In genomic region chr12:12003609-12004008, GRCh38 we compare ENCODE assay signal across 29 cellular contexts.
"Had no signal": no experiment of that assay in that cellular context is flagged by ENCODE, and none has a peak within 500 bp of the region (broad histone marks: within the 10 kb centered on the region; RNA-seq: fewer than 3 reads in every experiment).

No MANE protein-coding gene starts in this region.

- H3K4me3 Mint-ChIP-seq: activated naive CD4-positive, alpha-beta T cell treated with anti-CD3 and anti-CD28 coated beads, Interleukin-2, amount 50 U/mL, for 24 hours; activated naive CD8-positive, alpha-beta T cell treated with anti-CD3 and anti-CD28 coated beads, Interleukin-2, amount 50 U/mL, for 24 hours; activated T-cell treated with anti-CD3 and anti-CD28 coated beads, Interleukin-2, amount 50 U/mL, for 24 hours; nephron; stimulated activated naive B cell treated with anti-CD40 and anti-IgM and Interleukin-4, amounts not matched to agents 10 μg/mL and 1 μg/mL and 100 μg/mL, for 72 hours had no signal

- H3K9me3 ChIP-seq: esophagus muscularis mucosa, heart right ventricle, left lung, lower lobe of right lung, sigmoid colon, stomach, thyroid gland, upper lobe of right lung had no signal

- ATAC-seq: activated naive CD8-positive, alpha-beta T cell treated with anti-CD3 and anti-CD28 coated beads, Interleukin-2, amount 50 U/mL, for 24 hours; foreskin keratinocyte; heart right ventricle; left lung; lower lobe of right lung; stimulated activated naive B cell treated with anti-CD40 and anti-IgM and Interleukin-4, amounts not matched to agents 10 μg/mL and 1 μg/mL and 100 μg/mL, for 72 hours; upper lobe of right lung had no signal

- DNase-seq: activated CD4-positive, alpha-beta T cell treated with anti-CD3 and anti-CD28 coated beads, Interleukin-2, amount 50 U/mL, for 1 hour; activated CD4-positive, CD25-positive, alpha-beta regulatory T cell treated with anti-CD3 and anti-CD28 coated beads, Interleukin-2, amount 50 U/mL, for 72 hours; activated CD8-positive, alpha-beta memory T cell treated with anti-CD3 and anti-CD28 coated beads, Interleukin-2, amount 50 U/mL, for 48 hours; activated naive CD8-positive, alpha-beta T cell treated with anti-CD3 and anti-CD28 coated beads, Interleukin-2, amount 50 U/mL, for 24 hours; activated T-cell treated with anti-CD3 and anti-CD28 coated beads, Interleukin-2, amount 50 U/mL, for 24 hours; amygdala; caudate nucleus; cortex of kidney; foreskin keratinocyte; heart right ventricle; kidney glomerular epithelial cell; left lung; lower lobe of right lung; sigmoid colon; small intestine; stimulated activated CD4-positive, alpha-beta T cell treated with anti-CD3 and anti-CD28 coated beads, Interleukin-1b, Interleukin-23, amount 100 ng/mL, for 48 hours; stimulated activated CD4-positive, alpha-beta T cell treated with anti-CD3 and anti-CD28 coated beads, Interleukin-4, amount 100 ng/mL, for 4 hours; stimulated activated CD8-positive, alpha-beta memory T cell treated with anti-CD3 and anti-CD28 coated beads, Interleukin-4, amount 100 ng/mL, for 48 hours; stimulated activated naive B cell treated with anti-CD40 and anti-IgM and Interleukin-4, amounts not matched to agents 10 μg/mL and 1 μg/mL and 100 μg/mL, for 72 hours; stomach; T-helper 1 cell; thyroid gland; upper lobe of right lung; WERI-Rb-1 had no signal

- H3K27ac Mint-ChIP-seq: activated naive CD4-positive, alpha-beta T cell treated with anti-CD3 and anti-CD28 coated beads, Interleukin-2, amount 50 U/mL, for 24 hours; activated naive CD8-positive, alpha-beta T cell treated with anti-CD3 and anti-CD28 coated beads, Interleukin-2, amount 50 U/mL, for 24 hours; activated T-cell treated with anti-CD3 and anti-CD28 coated beads, Interleukin-2, amount 50 U/mL, for 24 hours; activated T-helper 2 cell treated with anti-CD3 and anti-CD28 coated beads, Interferon-gamma antibody, Interleukin-2, Interleukin-4, amounts not matched to agents 10 μg/mL and 5 μg/mL and 100 μg/mL, durations not matched to agents 14 hours and 24 hours and 36 hours; nephron; progenitor cell of endocrine pancreas; stimulated activated naive B cell treated with anti-CD40 and anti-IgM and Interleukin-4, amounts not matched to agents 10 μg/mL and 1 μg/mL and 100 μg/mL, for 72 hours had no signal

- H3K4me3 ChIP-seq: esophagus muscularis mucosa, heart right ventricle, left lung, lower lobe of right lung, sigmoid colon, stomach, thyroid gland, upper lobe of right lung had no signal

- H3K27ac ChIP-seq: esophagus muscularis mucosa, foreskin keratinocyte, heart right ventricle, left lung, lower lobe of right lung, sigmoid colon, stomach, thyroid gland, upper lobe of right lung, WERI-Rb-1 had no signal

- H3K27me3 Mint-ChIP-seq: activated T-cell treated with anti-CD3 and anti-CD28 coated beads, Interleukin-2, amount 50 U/mL, for 24 hours had no signal

- H3K4me1 ChIP-seq: esophagus muscularis mucosa, lower lobe of right lung, sigmoid colon, stomach, upper lobe of right lung had no signal

- H3K27me3 ChIP-seq: esophagus muscularis mucosa, heart right ventricle, left lung, sigmoid colon, stomach, thyroid gland, upper lobe of right lung had no signal

- H3K36me3 ChIP-seq: esophagus muscularis mucosa, heart right ventricle, left lung, lower lobe of right lung, sigmoid colon, stomach, thyroid gland, upper lobe of right lung, WERI-Rb-1 had no signal

- H3K4me1 Mint-ChIP-seq: nephron had no signal
